ENCODE assay signal across 9 cellular contexts in genomic region chr2:21002814-21003192, GRCh38. TPM values are rescaled to one million over a fixed set of nuclear protein-coding genes. Genes with fewer than 3 reads are reported as not detected.
"Had no signal": no experiment of that assay in that cellular context is flagged by ENCODE, and none has a peak within 500 bp of the region (broad histone marks: within the 10 kb centered on the region; RNA-seq: fewer than 3 reads in every experiment).

No MANE protein-coding gene starts in this region.

- H3K4me3 ChIP-seq: GM12878 had no signal

- FAIRE-seq: G401.6, GM12878, GM12891, GM12892, GM18507, GM19239 had no signal

- ATAC-seq: GM12878 had no signal

- DNase-seq: GDM1, GF-D8 had no signal

RNA-seq across cellular contexts. Expression of gene APOB, which starts 41.1 kb away (rescaled TPM):
- total RNA-seq: G401 had no signal
- polyA plus RNA-seq: GM12878 had no signal
